8 cellular contexts compared by ENCODE assay signal in the genomic region with DNA sequence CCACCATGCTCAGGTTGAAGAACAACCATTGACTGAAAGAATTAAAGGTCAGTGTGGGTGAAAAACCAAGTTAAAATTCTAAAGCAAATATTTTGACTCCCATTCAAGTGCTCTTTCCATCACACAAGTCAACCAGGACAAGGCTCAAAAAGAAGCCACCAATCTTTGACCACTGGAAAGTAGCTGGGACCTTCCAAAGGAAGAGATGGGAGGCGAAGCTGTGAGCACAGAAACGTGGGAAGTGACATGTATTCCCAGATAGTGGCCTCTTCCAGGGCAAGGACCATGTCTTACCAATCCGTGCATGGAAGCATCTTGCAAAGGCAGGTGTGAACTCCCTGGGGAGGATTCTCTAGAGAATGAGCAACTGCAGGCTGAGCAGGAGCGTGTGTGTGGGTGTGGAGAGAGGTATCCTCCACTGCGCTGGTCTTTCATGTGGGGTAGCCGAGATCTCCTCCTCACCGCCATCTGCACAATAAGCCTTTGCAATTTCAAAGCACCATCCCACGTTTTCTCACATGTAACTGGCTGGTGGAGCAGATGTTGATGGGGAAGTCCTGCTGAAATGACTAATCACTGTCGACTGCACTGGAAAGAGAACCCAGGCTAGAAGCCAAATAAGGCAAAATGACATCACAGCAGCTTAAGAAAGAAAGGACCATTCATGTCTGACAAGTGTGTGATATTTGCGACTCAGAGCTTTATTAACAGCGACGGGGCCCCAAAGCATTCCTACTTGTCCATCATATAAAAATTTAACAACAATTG.
DNase-seq lines count a peak whose midpoint lies in the region; ATAC-seq lines count a peak whose summit lies in the region.

No MANE protein-coding gene starts in this region.

- H3K4me1 ChIP-seq in effector memory CD4-positive, alpha-beta T cell (ENCODE audit: control insufficient read depth, insufficient read depth, low read length, poor library complexity, severe bottlenecking) = no peaks in the 10 kb centered on the region

- no peaks in the 10 kb centered on the region for H3K9me3 ChIP-seq in effector memory CD4-positive, alpha-beta T cell (ENCODE audit: control insufficient read depth, low read length)

- no peak overlapping the region for H3K27ac ChIP-seq in effector memory CD4-positive, alpha-beta T cell (ENCODE audit: insufficient read depth, low read length, poor library complexity, severe bottlenecking)

- peak; percentile 80 for DNase-seq in A172 (ENCODE audit: low spot score)
- DNase-seq in SK-MEL-5 (ENCODE audit: low read depth, low spot score) = peak; percentile 19
- DNase-seq in dermis blood vessel endothelial cell = peak; percentile 27
- DNase-seq in stimulated activated CD8-positive, alpha-beta memory T cell treated with anti-CD3 and anti-CD28 coated beads, Interleukin-4, amount 100 ng/mL, for 24 hours (ENCODE audit: low read depth) = peak; percentile 65
- DNase-seq in effector memory CD4-positive, alpha-beta T cell = no peak
- no peak for DNase-seq in D341Med (ENCODE audit: low spot score)

- H3K27me3 ChIP-seq in effector memory CD4-positive, alpha-beta T cell (replicated peaks; ENCODE audit: control insufficient read depth, insufficient read depth, low read length, poor library complexity, severe bottlenecking) = no peaks in the 10 kb centered on the region

- no peak overlapping the region for H3K4me3 ChIP-seq in effector memory CD4-positive, alpha-beta T cell (ENCODE audit: insufficient read depth, low read depth, low read length, poor library complexity, severe bottlenecking)

- H3K36me3 ChIP-seq in effector memory CD4-positive, alpha-beta T cell (ENCODE audit: control insufficient read depth, insufficient read depth, low read length) = no peaks in the 10 kb centered on the region

- in situ Hi-C loops in SK-MEL-5 (cut with HindIII; ENCODE audit: low pct_unique_long_range_greater_than_20kb, low sequenced_read_pairs) = no loop called here

- ATAC-seq in GM18873 (IDR thresholded peaks at IDR 0.05; ENCODE audit: low FRiP score, unreplicated experiment) (peak; percentile 75), HG03064 (IDR thresholded peaks at IDR 0.05; ENCODE audit: low read depth, unreplicated experiment) (peak; percentile 80)

Comparison
In these comparisons a context has a peak if more than half of its experiments do, and no peak if none do; other contexts are left out.
1. DNase-seq: peak in A172 (single experiment), SK-MEL-5 (single experiment), dermis blood vessel endothelial cell (single experiment) and stimulated activated CD8-positive, alpha-beta memory T cell treated with anti-CD3 and anti-CD28 coated beads, Interleukin-4, amount 100 ng/mL, for 24 hours (single experiment); none in effector memory CD4-positive, alpha-beta T cell (0 of 3) and D341Med (single experiment).